ENCODE assay signal across 8 cellular contexts in genomic region chr6:170279977-170280688, GRCh38. TPM values are rescaled to one million over a fixed set of nuclear protein-coding genes. Genes with fewer than 3 reads are reported as not detected.
DNase-seq lines count a peak whose midpoint lies in the region; ATAC-seq and TF ChIP-seq lines count a peak whose summit lies in the region.

No MANE protein-coding gene starts in this region.

- no peak overlapping the region for H3K27ac ChIP-seq in smooth muscle cell (ENCODE audit: low read depth)

- intact Hi-C loops in Caco-2 (cut with micrococcal nuclease; ENCODE audit: unreplicated experiment) = loop anchor here (1.0 to 5.0 kb wide), 3 partner anchors 9 to 558 kb away; partner anchors contain the start of gene PHF10
- intact Hi-C loops in left ventricle myocardium superior (cut with micrococcal nuclease) = no loop called here

- H3F3A ChIP-seq in smooth muscle cell (ENCODE audit: low read depth) = no peaks in the 10 kb centered on the region

- no peaks in the 10 kb centered on the region for H3K27me3 ChIP-seq in Caco-2 (replicated peaks; ENCODE audit: control insufficient read depth, insufficient read depth, low read length)
- H3K27me3 ChIP-seq in smooth muscle cell (ENCODE audit: low read depth) = peaks cover 31% of the 10 kb centered on the region

- DNase-seq in Caco-2 (peak; percentile 79 to 82), NCI-H1694 treated with DMSO at 0.1 percent for 48 hours (lab: John Stamatoyannopoulos, UW) (peak; percentile 28), left ventricle myocardium superior (peak; percentile 84), smooth muscle cell (lab: John Stamatoyannopoulos, UW; ENCODE audit: unreplicated experiment) (no peak), putamen (ENCODE audit: low spot score) (no peak)
- DNase-seq in activated T-cell treated with anti-CD3 and anti-CD28 coated beads, Interleukin-2, amount 50 U/mL, for 4 hours = peak; percentile 39

- H3K9me3 Mint-ChIP-seq in Caco-2 (ENCODE audit: unreplicated experiment) = no peaks in the 10 kb centered on the region
- H3K9me3 Mint-ChIP-seq in activated T-cell treated with anti-CD3 and anti-CD28 coated beads, Interleukin-2, amount 50 U/mL, for 4 hours = no peaks in the 10 kb centered on the region

- no peaks in the 10 kb centered on the region for H3K27me3 Mint-ChIP-seq in Caco-2 (ENCODE audit: insufficient read depth, unreplicated experiment)
- peaks cover 5% of the 10 kb centered on the region for H3K27me3 Mint-ChIP-seq in activated T-cell treated with anti-CD3 and anti-CD28 coated beads, Interleukin-2, amount 50 U/mL, for 4 hours (ENCODE audit: low read depth)

- peak; percentile 82 for ATAC-seq in GM21529 (IDR thresholded peaks at IDR 0.05; ENCODE audit: unreplicated experiment)
- peak; percentile 65 to 91 for ATAC-seq in activated T-cell treated with anti-CD3 and anti-CD28 coated beads, Interleukin-2, amount 50 U/mL, for 4 hours
- ATAC-seq in left ventricle myocardium superior = peak; percentile 67
- ATAC-seq in GM21367 (IDR thresholded peaks at IDR 0.05; ENCODE audit: unreplicated experiment) = no peak

- no peaks in the 10 kb centered on the region for H3K36me3 ChIP-seq in Caco-2 (ENCODE audit: control insufficient read depth, insufficient read depth, low read length)
- H3K36me3 ChIP-seq in smooth muscle cell (ENCODE audit: low read depth) = no peaks in the 10 kb centered on the region

- H3K9me3 ChIP-seq in Caco-2 (no peaks in the 10 kb centered on the region), smooth muscle cell (replicated peaks; ENCODE audit: low read depth) (no peaks in the 10 kb centered on the region)

- no peak overlapping the region for H3K9ac ChIP-seq in smooth muscle cell (ENCODE audit: low read depth)

- H4K20me1 ChIP-seq in smooth muscle cell (ENCODE audit: low read depth) = no peaks in the 10 kb centered on the region

- H3K4me1 ChIP-seq in Caco-2 (0 out of 2 replicates have a peak, but pooled peaks cover 4% of the 10 kb centered on the region), smooth muscle cell (ENCODE audit: low read depth) (no peaks in the 10 kb centered on the region)

- no peak overlapping the region for H2AFZ ChIP-seq in smooth muscle cell (ENCODE audit: low read depth)

- TF ChIP-seq CTCF in Caco-2 (IDR thresholded peaks at IDR 0.05; ENCODE audit: insufficient read depth in 1 of 2, low read depth in 1 of 2, low read length in 1 of 2, severe bottlenecking in 1 of 2, unreplicated experiment in 1 of 2) = no peak
- no peak for TF ChIP-seq CTCF in smooth muscle cell (IDR thresholded peaks at IDR 0.05; ENCODE audit: borderline replicate concordance, insufficient read depth, poor library complexity, severe bottlenecking)

- H3K4me3 Mint-ChIP-seq in Caco-2 (ENCODE audit: unreplicated experiment) = peak overlapping the region; percentile 76
- H3K4me3 Mint-ChIP-seq in activated T-cell treated with anti-CD3 and anti-CD28 coated beads, Interleukin-2, amount 50 U/mL, for 4 hours = peak overlapping the region; percentile 37

- WGBS in smooth muscle cell (ENCODE audit: low lambda C conversion rate) = 76% methylated on average over 36 of the region's 36 CpGs

- H3K79me2 ChIP-seq in smooth muscle cell (ENCODE audit: low read depth) = no peaks in the 10 kb centered on the region

- peaks cover 5% of the 10 kb centered on the region for H3K4me1 Mint-ChIP-seq in Caco-2 (ENCODE audit: low read depth, unreplicated experiment)
- peaks cover 25% of the 10 kb centered on the region for H3K4me1 Mint-ChIP-seq in activated T-cell treated with anti-CD3 and anti-CD28 coated beads, Interleukin-2, amount 50 U/mL, for 4 hours (ENCODE audit: low read depth)

- H3K27ac Mint-ChIP-seq in Caco-2 (ENCODE audit: unreplicated experiment) = peak overlapping the region; percentile 67

- H3K36me3 Mint-ChIP-seq in Caco-2 (ENCODE audit: insufficient read depth, unreplicated experiment) = peaks cover 6% of the 10 kb centered on the region
- peaks cover under 1% of the 10 kb centered on the region for H3K36me3 Mint-ChIP-seq in activated T-cell treated with anti-CD3 and anti-CD28 coated beads, Interleukin-2, amount 50 U/mL, for 4 hours (ENCODE audit: insufficient read depth)

- H3K4me3 ChIP-seq in Caco-2 (ENCODE audit: low read depth, low read length) (peak overlapping the region; percentile 32), smooth muscle cell (peak overlapping the region; percentile 26)

- BruUV-seq in Caco-2 (replicated peaks; lab: Mats Ljungman, UMichigan) = TSS peak; percentile 24

- H3K4me2 ChIP-seq in smooth muscle cell = peak overlapping the region; percentile 67

- POLR2A ChIA-PET in Caco-2 (lab: Charles Lee) = no interaction called here

- CTCF ChIA-PET in Caco-2 (lab: Charles Lee) = interaction anchor here (1.0 to 1.1 kb wide), 2 partner anchors 10 to 12 kb away, joined by 3 read pairs; no protein-coding TSS in a partner anchor

RNA-seq across cellular contexts. Expression of gene DLL1, which starts 10.7 kb away (rescaled TPM):
- total RNA-seq in Caco-2 (2022) (6.6 and 8.1 TPM in 2 replicates), left ventricle myocardium superior (15.3 TPM), smooth muscle cell (0.27 and 0.36 TPM in 2 replicates)
- 1 to 10 TPM in 2 of 3 donors, under 1 TPM in 1; 0.18 to 1.4 (median 1.0) TPM for total RNA-seq in activated T-cell treated with anti-CD3 and anti-CD28 coated beads, Interleukin-2, amount 50 U/mL, for 4 hours
- polyA plus RNA-seq in smooth muscle cell = 0.70 and 0.99 TPM in 2 replicates

RNA-seq across cellular contexts. Expression of gene FAM120B, which starts 26.4 kb away (rescaled TPM):
- total RNA-seq in Caco-2 (2022) = 20.9 and 21.0 TPM in 2 replicates
- 10 to 100 TPM; 13.8 to 14.3 (median 14.3) TPM for total RNA-seq in activated T-cell treated with anti-CD3 and anti-CD28 coated beads, Interleukin-2, amount 50 U/mL, for 4 hours
- total RNA-seq in left ventricle myocardium superior = 20.5 TPM
- 17.8 and 22.8 TPM in 2 replicates for total RNA-seq in smooth muscle cell
- polyA plus RNA-seq in smooth muscle cell = 22.2 and 26.3 TPM in 2 replicates

Comparison
In these comparisons a context has a peak if more than half of its experiments do, and no peak if none do; other contexts are left out.
1. DNase-seq: peak in Caco-2 (2 of 2), NCI-H1694 treated with DMSO at 0.1 percent for 48 hours (single experiment), activated T-cell treated with anti-CD3 and anti-CD28 coated beads, Interleukin-2, amount 50 U/mL, for 4 hours (single experiment) and left ventricle myocardium superior (single experiment); none in smooth muscle cell (single experiment) and putamen (single experiment).